Comparison of ENCODE assay signal across 8 cellular contexts in the genomic region with DNA sequence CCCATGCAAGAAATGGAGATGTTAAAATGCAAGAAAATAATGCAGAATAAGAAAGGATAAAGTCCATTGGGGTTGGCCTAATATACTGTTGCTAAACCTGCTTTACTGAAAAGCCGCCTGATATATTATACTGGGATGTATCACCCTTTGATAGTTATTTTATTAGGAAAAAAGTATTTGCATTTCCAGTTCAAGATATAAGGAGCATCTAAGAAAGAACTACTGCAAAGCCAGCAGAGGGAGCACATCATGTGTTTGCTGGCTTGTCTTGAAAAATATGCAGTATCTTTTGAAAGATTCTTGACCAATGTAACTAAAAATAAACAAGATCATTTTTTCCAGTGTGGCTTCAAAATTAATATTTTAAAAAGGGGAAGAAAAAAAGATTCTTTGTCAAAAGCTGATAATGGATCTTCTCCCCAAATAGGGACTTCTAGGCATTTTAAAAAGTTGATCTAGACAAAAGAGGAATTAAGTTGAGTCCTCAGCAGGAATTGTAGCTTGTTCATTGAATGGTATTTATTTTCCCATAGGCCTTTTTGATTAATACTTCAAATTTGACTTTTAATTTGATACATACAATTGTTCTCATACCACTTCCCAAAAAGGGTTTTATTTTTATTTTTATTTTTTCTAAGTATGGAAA.
DNase-seq lines count a peak whose midpoint lies in the region; ATAC-seq and TF ChIP-seq lines count a peak whose summit lies in the region.

No MANE protein-coding gene starts in this region.

- H3K4me1 Mint-ChIP-seq in CD4-positive, CD25-positive, alpha-beta regulatory T cell: peaks cover 29 to 69% (median 54%) of the 10 kb centered on the region in 4 donors

- H3K4me3 ChIP-seq in CD4-positive, CD25-positive, alpha-beta regulatory T cell (ENCODE audit: low read depth, low read length): peak overlapping the region; percentile 9
- H3K4me3 ChIP-seq in KMS-11 (IDR thresholded peaks at IDR 0.05; ENCODE audit: insufficient read depth, low read depth, low read length): no peak overlapping the region
- no peak overlapping the region for H3K4me3 ChIP-seq in body of pancreas

- no peaks in the 10 kb centered on the region for H4K20me1 ChIP-seq in KMS-11 (ENCODE audit: insufficient read depth)

- no peak overlapping the region for H3K4me2 ChIP-seq in KMS-11

- peaks cover 0 to 2% (median 0%) of the 10 kb centered on the region in 7 donors for H3K9me3 Mint-ChIP-seq in CD4-positive, CD25-positive, alpha-beta regulatory T cell

- H3K9ac ChIP-seq in KMS-11: no peak overlapping the region

- DNase-seq in CD4-positive, CD25-positive, alpha-beta regulatory T cell: peak in 1 of 3 donors; percentile 29
- no peak for DNase-seq in body of pancreas
- peak; percentile 17 for DNase-seq in midbrain (lab: John Stamatoyannopoulos, UW)
- DNase-seq in NCI-H2029 (lab: John Stamatoyannopoulos, UW): no peak
- no peak for DNase-seq in sciatic nerve (ENCODE audit: low spot score)

- WGBS in body of pancreas, 2 donors: 73 to 84% methylated on average over 1 of the region's 1 CpG

- no peak overlapping the region for H3K27ac Mint-ChIP-seq in CD4-positive, CD25-positive, alpha-beta regulatory T cell

- TF ChIP-seq POLR2A in body of pancreas (IDR thresholded peaks at IDR 0.05): no peak

- H3K36me3 ChIP-seq in CD4-positive, CD25-positive, alpha-beta regulatory T cell (ENCODE audit: control insufficient read depth, insufficient read depth, low read length): no peaks in the 10 kb centered on the region
- H3K36me3 ChIP-seq in KMS-11 (ENCODE audit: insufficient read depth): no peaks in the 10 kb centered on the region
- no peaks in the 10 kb centered on the region for H3K36me3 ChIP-seq in body of pancreas (replicated peaks in 1 of 2; ENCODE audit: insufficient read depth in 1 of 2, low read depth in 2 of 2)

- peak overlapping the region in 1 of 4 donors; percentile 2 for H3K4me3 Mint-ChIP-seq in CD4-positive, CD25-positive, alpha-beta regulatory T cell

- no peaks in the 10 kb centered on the region for H3K27me3 Mint-ChIP-seq in CD4-positive, CD25-positive, alpha-beta regulatory T cell

- TF ChIP-seq CTCF in KMS-11 (conservative IDR thresholded peaks at IDR 0.05; ENCODE audit: low read depth, low read length) (peak; percentile 50), body of pancreas (IDR thresholded peaks at IDR 0.05) (peak in 5 of 7 experiments; percentile 15 to 36 (median 23))

- H3K27me3 ChIP-seq in CD4-positive, CD25-positive, alpha-beta regulatory T cell (ENCODE audit: control insufficient read depth, insufficient read depth, low read length): no peaks in the 10 kb centered on the region
- no peaks in the 10 kb centered on the region for H3K27me3 ChIP-seq in KMS-11 (ENCODE audit: insufficient read depth, low read depth)
- no peaks in the 10 kb centered on the region for H3K27me3 ChIP-seq in body of pancreas

- no peaks in the 10 kb centered on the region for H3K9me3 ChIP-seq in CD4-positive, CD25-positive, alpha-beta regulatory T cell (ENCODE audit: control insufficient read depth in 2 of 2, low read length in 2 of 2)
- H3K9me3 ChIP-seq in body of pancreas: no peaks in the 10 kb centered on the region

- H3K4me1 ChIP-seq in CD4-positive, CD25-positive, alpha-beta regulatory T cell (ENCODE audit: control insufficient read depth, insufficient read depth, low read length, poor library complexity, severe bottlenecking): peaks cover 16% of the 10 kb centered on the region
- H3K4me1 ChIP-seq in KMS-11 (ENCODE audit: low read depth, poor library complexity, severe bottlenecking): peaks cover 18% of the 10 kb centered on the region
- H3K4me1 ChIP-seq in body of pancreas: no peaks in the 10 kb centered on the region

- no peak for ATAC-seq in CD4-positive, CD25-positive, alpha-beta regulatory T cell (ENCODE audit: low read depth in 2 of 2)
- ATAC-seq in body of pancreas (no peak), HG03175 (IDR thresholded peaks at IDR 0.05; ENCODE audit: unreplicated experiment) (no peak), sciatic nerve (no peak), HG03521 (IDR thresholded peaks at IDR 0.05; ENCODE audit: unreplicated experiment) (no peak)

- intact Hi-C loops in body of pancreas (cut with DNase I) (no loop called here), sciatic nerve (cut with DNase I) (no loop called here)

- no peaks in the 10 kb centered on the region; the same call in 1 of the 2 replicates for H3K79me2 ChIP-seq in KMS-11 (ENCODE audit: insufficient read depth, low read depth)

- H3K27ac ChIP-seq in CD4-positive, CD25-positive, alpha-beta regulatory T cell (ENCODE audit: insufficient read depth, low read length, poor library complexity, severe bottlenecking): no peak overlapping the region
- H3K27ac ChIP-seq in KMS-11 (no peak overlapping the region), body of pancreas (no peak overlapping the region)

- no peak overlapping the region for H2AFZ ChIP-seq in KMS-11 (ENCODE audit: low read depth)

- no peaks in the 10 kb centered on the region for H3K36me3 Mint-ChIP-seq in CD4-positive, CD25-positive, alpha-beta regulatory T cell
